ENCODE assay signal across 8 cellular contexts in the genomic region with DNA sequence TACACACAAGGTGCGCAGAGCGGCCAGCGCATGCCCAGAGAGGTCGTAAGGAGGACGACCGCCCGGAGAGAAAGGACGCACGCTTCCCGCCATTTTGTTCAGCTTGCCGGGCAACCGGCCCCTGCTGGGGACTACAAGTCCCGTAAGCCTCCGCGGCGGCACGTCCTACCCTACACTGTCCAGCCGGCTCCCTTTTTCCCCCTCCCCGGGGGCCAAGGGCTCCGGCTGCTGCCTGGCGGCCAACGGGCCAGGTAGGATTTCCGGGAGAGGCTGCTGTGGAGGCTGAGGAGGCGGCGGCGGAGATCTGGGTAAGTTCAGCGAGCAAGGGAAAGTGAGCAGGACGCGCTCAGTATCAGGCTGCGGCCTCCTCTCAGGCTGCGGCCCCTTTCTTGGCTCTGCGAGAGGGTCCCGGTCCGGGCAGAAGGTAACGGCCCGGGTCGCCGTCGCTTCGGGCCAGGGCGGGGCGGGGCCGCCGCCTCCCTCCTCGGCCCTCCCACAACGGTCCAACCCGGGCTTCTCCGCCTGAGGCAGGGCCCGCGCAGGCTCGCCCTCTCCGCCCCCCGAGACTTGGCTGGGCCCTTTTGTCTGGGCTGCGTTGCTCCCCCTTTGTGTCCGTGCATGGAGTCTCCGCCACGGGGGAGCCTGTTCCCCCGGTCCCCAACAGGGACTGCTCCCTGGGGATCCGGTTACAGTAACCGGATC. TPM values are rescaled to one million over a fixed set of nuclear protein-coding genes. Genes with fewer than 3 reads are reported as not detected.
A peak's percentile ranks its signal among the peaks of the same experiment; 100 is the strongest.
DNase-seq lines count a peak whose midpoint lies in the region; ATAC-seq, FAIRE-seq and TF ChIP-seq lines count a peak whose summit lies in the region.

A gene (plus strand): TSS at position 223 of the 702 bp plus-strand sequence. CDS start 37,708 bp downstream, outside the sequence.

- H3K27me3 Mint-ChIP-seq in T-helper 17 cell, result no peaks in the 10 kb centered on the region
- no peaks in the 10 kb centered on the region for H3K27me3 Mint-ChIP-seq in progenitor cell of endocrine pancreas

- TF ChIP-seq CTCF in left ventricle myocardium inferior (IDR thresholded peaks at IDR 0.05; ENCODE audit: borderline replicate concordance), result no peak
- no peak for TF ChIP-seq CTCF in progenitor cell of endocrine pancreas (IDR thresholded peaks at IDR 0.05; ENCODE audit: unreplicated experiment)
- no peak for TF ChIP-seq CTCF in upper lobe of right lung (IDR thresholded peaks at IDR 0.05)

- H3K4me3 ChIP-seq in left ventricle myocardium inferior, result peak within 1 kb of the TSS; percentile 89
- peak within 1 kb of the TSS; percentile 92 for H3K4me3 ChIP-seq in upper lobe of right lung

- peak within 1 kb of the TSS; percentile 91 for H3K4me3 Mint-ChIP-seq in T-helper 17 cell
- peak within 1 kb of the TSS; percentile 97 for H3K4me3 Mint-ChIP-seq in progenitor cell of endocrine pancreas (ENCODE audit: low read depth)

- peak; percentile 86 for DNase-seq in GM12892 (ENCODE audit: insufficient read length)
- DNase-seq in NCI-H146 (lab: John Stamatoyannopoulos, UW), result peak; percentile 96
- peak; percentile 61 to 67 (median 66) for DNase-seq in T-helper 17 cell
- peak; percentile 82 for DNase-seq in amniotic stem cell (lab: John Stamatoyannopoulos, UW)
- DNase-seq in left ventricle myocardium inferior, result peak; percentile 93
- DNase-seq in progenitor cell of endocrine pancreas (ENCODE audit: low spot score, unreplicated experiment), result peak; percentile 89
- peak; percentile 97 for DNase-seq in upper lobe of right lung

- peaks cover 26% of the 10 kb centered on the region for H3K4me1 ChIP-seq in left ventricle myocardium inferior
- H3K4me1 ChIP-seq in upper lobe of right lung, result peaks cover 10% of the 10 kb centered on the region

- TF ChIP-seq POLR2A in GM12892 (IDR thresholded peaks at IDR 0.05; ENCODE audit: low read depth, low read length), result no peak; the same call in 1 of the 2 replicates

- H3K27ac ChIP-seq in left ventricle myocardium inferior (replicated peaks) (peak within 1 kb of the TSS; percentile 95), upper lobe of right lung (peak within 1 kb of the TSS; percentile 94)

- H3K36me3 ChIP-seq in left ventricle myocardium inferior (no peaks in the 10 kb centered on the region), upper lobe of right lung (no peaks in the 10 kb centered on the region)

- H3K4me1 Mint-ChIP-seq in T-helper 17 cell (peaks cover 13% of the 10 kb centered on the region), progenitor cell of endocrine pancreas (ENCODE audit: low read depth) (peaks cover 20% of the 10 kb centered on the region)

- H3K9me3 ChIP-seq in T-helper 17 cell (ENCODE audit: control insufficient read depth, low read length, poor library complexity, severe bottlenecking), result no peaks in the 10 kb centered on the region
- H3K9me3 ChIP-seq in left ventricle myocardium inferior (replicated peaks), result no peaks in the 10 kb centered on the region
- H3K9me3 ChIP-seq in upper lobe of right lung, result no peaks in the 10 kb centered on the region

- ATAC-seq in HG02798 (IDR thresholded peaks at IDR 0.05; ENCODE audit: poor library complexity, unreplicated experiment) (peak; percentile 87), T-helper 17 cell (peak; percentile 95), upper lobe of right lung (peak; percentile 98)

- H3K27me3 ChIP-seq in left ventricle myocardium inferior (ENCODE audit: low read depth) (no peaks in the 10 kb centered on the region), upper lobe of right lung (no peaks in the 10 kb centered on the region)

- H3K27ac Mint-ChIP-seq in T-helper 17 cell, result peak within 1 kb of the TSS; percentile 89
- H3K27ac Mint-ChIP-seq in progenitor cell of endocrine pancreas, result peak within 1 kb of the TSS; percentile 99

- peak; percentile 96 for FAIRE-seq in GM12892 (lab: Jason Lieb, UNC)

- H3K36me3 Mint-ChIP-seq in T-helper 17 cell (ENCODE audit: low read depth), result no peaks in the 10 kb centered on the region
- H3K36me3 Mint-ChIP-seq in progenitor cell of endocrine pancreas (ENCODE audit: insufficient read depth), result no peaks in the 10 kb centered on the region

- intact Hi-C loops in left ventricle myocardium inferior (cut with micrococcal nuclease) (no loop called here), upper lobe of right lung (cut with DNase I) (no loop called here)

- no peaks in the 10 kb centered on the region for H3K9me3 Mint-ChIP-seq in progenitor cell of endocrine pancreas (ENCODE audit: low read depth)

RNA-seq across cellular contexts. Expression of the gene that starts here (rescaled TPM):
- 13.0 TPM for polyA plus RNA-seq in GM12892 (2012; ENCODE audit: missing spikeins)
- total RNA-seq in T-helper 17 cell (10 to 100 TPM; 20.9 to 23.9 TPM), left ventricle myocardium inferior (13.6 TPM), progenitor cell of endocrine pancreas (74.6 and 80.6 TPM in 2 replicates), upper lobe of right lung (43.2 TPM)

Comparison
In these comparisons a context has a peak if more than half of its experiments do, and no peak if none do; other contexts are left out.
1. Peak in every context shown above with its lines: DNase-seq, ATAC-seq, H3K4me3 ChIP-seq and H3K27ac ChIP-seq.